In the genomic region with DNA sequence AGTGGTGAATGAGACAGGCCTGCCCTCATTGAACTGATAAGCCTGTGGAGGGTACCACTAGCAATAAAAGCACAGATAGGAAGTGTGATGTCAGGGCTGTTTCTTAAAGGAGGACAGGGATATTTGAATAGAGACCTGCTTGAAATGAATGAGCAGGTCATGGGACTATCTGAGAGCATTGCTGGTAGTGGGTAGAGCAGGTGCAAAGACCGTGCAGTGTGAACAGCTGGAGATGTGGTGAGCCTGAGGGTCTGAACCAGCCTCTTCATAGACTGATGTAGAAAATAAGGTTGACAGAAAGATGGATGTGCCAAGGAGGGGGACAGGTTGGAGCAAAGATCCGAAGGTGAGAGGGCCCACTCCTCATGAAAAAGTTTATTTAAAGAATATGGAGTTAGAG, we compare ENCODE assay signal across 1 cellular context.
TF ChIP-seq lines count a peak whose summit lies in the region.

No MANE protein-coding gene starts in this region.

TF ChIP-seq in WTC11, 78 proteins besides CTCF, POLR2A, EP300 and RAD21 (continued from another document):
- no peak for TF ChIP-seq ARID4B (CRISPR knock-in tag; IDR thresholded peaks at IDR 0.05; ENCODE audit: borderline replicate concordance)
- no peak for TF ChIP-seq SOX15 (CRISPR knock-in tag; IDR thresholded peaks at IDR 0.05)
- no peak for TF ChIP-seq MAX (CRISPR knock-in tag; IDR thresholded peaks at IDR 0.05)
- TF ChIP-seq SP1 (CRISPR knock-in tag; conservative IDR thresholded peaks at IDR 0.05), result no peak
- no peak for TF ChIP-seq HMGA2 (CRISPR knock-in tag; IDR thresholded peaks at IDR 0.05)
